Comparison of ENCODE assay signal across 15 cellular contexts in the genomic region with DNA sequence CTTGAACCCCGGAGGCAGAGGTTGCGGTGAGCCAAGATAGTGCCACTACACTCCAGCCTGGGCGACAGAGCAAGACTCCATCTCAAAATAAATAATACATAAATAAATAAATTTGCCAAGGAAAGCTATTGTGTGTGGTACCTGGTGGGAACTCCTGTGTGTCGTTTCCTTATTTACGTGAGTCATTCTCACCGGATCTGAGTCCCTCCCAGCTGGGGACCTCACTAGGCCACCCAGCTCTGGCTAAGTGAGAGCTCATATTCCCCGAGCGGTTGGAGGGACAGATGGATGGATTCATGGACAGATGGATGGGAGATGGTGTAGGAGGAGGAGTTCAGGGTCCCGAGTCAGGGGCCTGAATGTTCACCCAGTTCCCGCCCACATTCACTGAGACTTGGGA. TPM values are rescaled to one million over a fixed set of nuclear protein-coding genes. Genes with fewer than 3 reads are reported as not detected.
DNase-seq lines count a peak whose midpoint lies in the region; ATAC-seq and TF ChIP-seq lines count a peak whose summit lies in the region.
"Had no signal": no experiment of that assay in that cellular context is flagged by ENCODE, and none has a peak within 500 bp of the region (broad histone marks: within the 10 kb centered on the region; RNA-seq: fewer than 3 reads in every experiment).

No MANE protein-coding gene starts in this region.

- H4K20me1 ChIP-seq in PC-3 (ENCODE audit: low read length) (no peaks in the 10 kb centered on the region), osteoblast (ENCODE audit: insufficient read depth, low read length) (no peaks in the 10 kb centered on the region)

- H3K79me2 ChIP-seq in PC-3 (ENCODE audit: low read length) (no peaks in the 10 kb centered on the region), osteoblast (ENCODE audit: insufficient read depth, low read length) (no peaks in the 10 kb centered on the region)

- peak; percentile 94 for ATAC-seq in PC-3
- ATAC-seq: GM12878, SK-N-SH treated with all-trans-retinoic acid at 6 μM for 48 hours had no signal

- peaks cover 9% of the 10 kb centered on the region; the same call in 1 of the 2 replicates for H3K4me1 ChIP-seq in PC-3 (ENCODE audit: insufficient read depth, low read length)
- H3K4me1 ChIP-seq in osteoblast (ENCODE audit: insufficient read depth, low read length) = no peaks in the 10 kb centered on the region
- no peaks in the 10 kb centered on the region for H3K4me1 ChIP-seq in effector memory CD4-positive, alpha-beta T cell (ENCODE audit: control insufficient read depth, insufficient read depth, low read length, poor library complexity, severe bottlenecking)
- H3K4me1 ChIP-seq: Caco-2, HAP-1 had no signal

- H3K4me1 Mint-ChIP-seq in activated naive CD8-positive, alpha-beta T cell treated with anti-CD3 and anti-CD28 coated beads for 36 hours = peaks cover 11% of the 10 kb centered on the region

- H3K4me2 ChIP-seq in PC-3 (ENCODE audit: low read length) = no peak overlapping the region
- H3K4me2 ChIP-seq in osteoblast (ENCODE audit: insufficient read depth, low read length) = no peak overlapping the region

- H2AFZ ChIP-seq in PC-3 (ENCODE audit: low read length) (no peak overlapping the region), osteoblast (ENCODE audit: low read length) (no peak overlapping the region)

- TF ChIP-seq CTCF in PC-3 (conservative IDR thresholded peaks at IDR 0.05; ENCODE audit: low read depth, low read length) (no peak), osteoblast (IDR thresholded peaks at IDR 0.05; ENCODE audit: extremely low read depth, low read depth, low read length) (no peak)

- no peaks in the 10 kb centered on the region for H3F3A ChIP-seq in PC-3 (ENCODE audit: low read length, unreplicated experiment)

- no peaks in the 10 kb centered on the region for H3K9me3 Mint-ChIP-seq in activated naive CD8-positive, alpha-beta T cell treated with anti-CD3 and anti-CD28 coated beads for 36 hours

- H3K36me3 ChIP-seq in PC-3 (ENCODE audit: low read depth, low read length) = no peaks in the 10 kb centered on the region
- no peaks in the 10 kb centered on the region for H3K36me3 ChIP-seq in osteoblast (ENCODE audit: insufficient read depth, low read length)
- no peaks in the 10 kb centered on the region for H3K36me3 ChIP-seq in effector memory CD4-positive, alpha-beta T cell (ENCODE audit: control insufficient read depth, insufficient read depth, low read length)
- H3K36me3 ChIP-seq: HAP-1 had no signal

- H3K9ac ChIP-seq in PC-3 (ENCODE audit: low read length) = no peak overlapping the region

- peak; percentile 48 for DNase-seq in H4 (ENCODE audit: low spot score)
- peak; percentile 47 for DNase-seq in NCI-H2171 (lab: John Stamatoyannopoulos, UW)
- peak; percentile 65 for DNase-seq in PC-3
- peak; percentile 21 for DNase-seq in osteoblast (ENCODE audit: insufficient read length, low spot score, missing footprints)
- DNase-seq in activated naive CD8-positive, alpha-beta T cell treated with anti-CD3 and anti-CD28 coated beads for 36 hours = no peak
- no peak for DNase-seq in activated CD4-positive, alpha-beta T cell treated with anti-CD3 and anti-CD28 coated beads for 48 hours
- no peak for DNase-seq in effector memory CD4-positive, alpha-beta T cell
- DNase-seq: Caco-2, DMS79 treated with DMSO at 0.1 percent for 48 hours, GDM1, NCI-H446, T-helper 1 cell had no signal

- H3K36me3 Mint-ChIP-seq in activated naive CD8-positive, alpha-beta T cell treated with anti-CD3 and anti-CD28 coated beads for 36 hours = no peaks in the 10 kb centered on the region

- H3K9me2 ChIP-seq in PC-3 (replicated peaks; ENCODE audit: low read length) = no peaks in the 10 kb centered on the region

- H3K9me3 ChIP-seq in PC-3 (ENCODE audit: low read length) (no peaks in the 10 kb centered on the region), osteoblast (ENCODE audit: low read depth, low read length) (no peaks in the 10 kb centered on the region)
- no peaks in the 10 kb centered on the region for H3K9me3 ChIP-seq in effector memory CD4-positive, alpha-beta T cell (ENCODE audit: control insufficient read depth, low read length)
- H3K9me3 ChIP-seq: Caco-2, HAP-1 had no signal

- POLR2A ChIA-PET in PC-3 (lab: Charles Lee; ENCODE audit: unreplicated experiment) = interaction anchor here (0.6 kb wide), 1 partner anchor 216 kb away, joined by 3 read pairs; no protein-coding TSS in a partner anchor

- BruUV-seq in PC-3 (replicated peaks; lab: Mats Ljungman, UMichigan) = no TSS peak

- no peak overlapping the region for H3K4me3 ChIP-seq in PC-3 (ENCODE audit: low read length)
- no peak overlapping the region for H3K4me3 ChIP-seq in osteoblast (ENCODE audit: insufficient read depth, low read length)
- H3K4me3 ChIP-seq in effector memory CD4-positive, alpha-beta T cell (ENCODE audit: insufficient read depth, low read depth, low read length, poor library complexity, severe bottlenecking) = no peak overlapping the region
- H3K4me3 ChIP-seq: GM12878, HAP-1 had no signal

- peaks cover 41% of the 10 kb centered on the region for H3K27me3 Mint-ChIP-seq in activated naive CD8-positive, alpha-beta T cell treated with anti-CD3 and anti-CD28 coated beads for 36 hours

- H3K27me3 ChIP-seq in PC-3 (ENCODE audit: low read length) (no peaks in the 10 kb centered on the region), osteoblast (ENCODE audit: insufficient read depth, low read length) (peaks cover 11% of the 10 kb centered on the region)
- H3K27me3 ChIP-seq in effector memory CD4-positive, alpha-beta T cell (replicated peaks; ENCODE audit: control insufficient read depth, insufficient read depth, low read length, poor library complexity, severe bottlenecking) = peaks cover 5% of the 10 kb centered on the region

- no peak overlapping the region for H3K4me3 Mint-ChIP-seq in activated naive CD8-positive, alpha-beta T cell treated with anti-CD3 and anti-CD28 coated beads for 36 hours

- no peak overlapping the region for H3K27ac Mint-ChIP-seq in activated naive CD8-positive, alpha-beta T cell treated with anti-CD3 and anti-CD28 coated beads for 36 hours

- H3K27ac ChIP-seq in PC-3 (ENCODE audit: low read length) (no peak overlapping the region), osteoblast (ENCODE audit: low read depth, low read length) (no peak overlapping the region)
- no peak overlapping the region for H3K27ac ChIP-seq in effector memory CD4-positive, alpha-beta T cell (ENCODE audit: insufficient read depth, low read length, poor library complexity, severe bottlenecking)

- intact Hi-C loops in PC-3 (cut with micrococcal nuclease) = no loop called here

- CTCF ChIA-PET in PC-3 (lab: Charles Lee) = no interaction called here

RNA-seq across cellular contexts. Expression of gene C1QL1, which starts 22.9 kb away (rescaled TPM):
- 5.3 and 7.1 TPM in 2 replicates for total RNA-seq in H4 (2014; rRNA removed; shearing (Covaris generic))
- total RNA-seq in PC-3 (2014; rRNA removed) (2.8 and 4.1 TPM in 2 replicates), osteoblast (under 0.01 TPM in 1 of 2 replicates, not detected in the other)
- not detected for total RNA-seq in activated naive CD8-positive, alpha-beta T cell treated with anti-CD3 and anti-CD28 coated beads for 36 hours
- total RNA-seq: GM12878 had no signal

RNA-seq across cellular contexts. Expression of gene KIF18B, which starts 43.4 kb away (rescaled TPM):
- total RNA-seq in H4 (2014; rRNA removed; shearing (Covaris generic)) = 4.5 and 4.9 TPM in 2 replicates
- 25.0 and 28.5 TPM in 2 replicates for total RNA-seq in PC-3 (2014; rRNA removed)
- 0.72 and 1.2 TPM in 2 replicates for total RNA-seq in osteoblast
- 10 to 100 TPM; 36.7 to 37.1 TPM for total RNA-seq in activated naive CD8-positive, alpha-beta T cell treated with anti-CD3 and anti-CD28 coated beads for 36 hours

Comparison
In these comparisons a context has a peak if more than half of its experiments do, and no peak if none do; other contexts are left out.
1. DNase-seq: peak in H4 (single experiment), NCI-H2171 (single experiment), PC-3 (single experiment) and osteoblast (single experiment); none in activated naive CD8-positive, alpha-beta T cell treated with anti-CD3 and anti-CD28 coated beads for 36 hours (single experiment), activated CD4-positive, alpha-beta T cell treated with anti-CD3 and anti-CD28 coated beads for 48 hours (single experiment) and effector memory CD4-positive, alpha-beta T cell (0 of 3).